ENCODE assay signal across 8 cellular contexts in genomic region chr19:38336638-38337359, GRCh38. TPM values are rescaled to one million over a fixed set of nuclear protein-coding genes. Genes with fewer than 3 reads are reported as not detected.
DNase-seq lines count a peak whose midpoint lies in the region; ATAC-seq and TF ChIP-seq lines count a peak whose summit lies in the region.

No MANE protein-coding gene starts in this region.

- no peaks in the 10 kb centered on the region for H3K79me2 ChIP-seq in SU-DHL-6 (ENCODE audit: insufficient read depth, low read length)
- peaks cover 2% of the 10 kb centered on the region for H3K79me2 ChIP-seq in trophoblast cell (ENCODE audit: control insufficient read depth, insufficient read depth, low read length, poor library complexity)

- H3K9ac ChIP-seq in SU-DHL-6 (ENCODE audit: low read length) (peak overlapping the region; percentile 68), trophoblast cell (ENCODE audit: low read length) (no peak overlapping the region)

- H3K79me1 ChIP-seq in trophoblast cell (ENCODE audit: low read length): peaks cover 15% of the 10 kb centered on the region

- no peaks in the 10 kb centered on the region for H3K9me2 ChIP-seq in SU-DHL-6 (replicated peaks; ENCODE audit: insufficient read depth, low read length)

- H2BK12ac ChIP-seq in trophoblast cell (ENCODE audit: low read length): peak overlapping the region; percentile 2

- no peaks in the 10 kb centered on the region for H3K27me3 ChIP-seq in SU-DHL-6 (ENCODE audit: low read length)
- H3K27me3 ChIP-seq in cardiac muscle cell: no peaks in the 10 kb centered on the region
- no peaks in the 10 kb centered on the region for H3K27me3 ChIP-seq in trophoblast cell (ENCODE audit: insufficient read depth, low read length)
- no peaks in the 10 kb centered on the region for H3K27me3 ChIP-seq in tibial nerve

- H3F3A ChIP-seq in SU-DHL-6 (ENCODE audit: insufficient read depth): peaks cover 3% of the 10 kb centered on the region; the same call in 1 of the 2 replicates

- peak; percentile 52 for ATAC-seq in HG02759 (IDR thresholded peaks at IDR 0.05; ENCODE audit: unreplicated experiment)

- H2AFZ ChIP-seq in SU-DHL-6 (ENCODE audit: low read depth, low read length, severe bottlenecking): peak overlapping the region; percentile 90
- H2AFZ ChIP-seq in trophoblast cell (ENCODE audit: insufficient read depth, low read length, poor library complexity): peak overlapping the region; percentile 56

- TF ChIP-seq POLR2A in GM10847 (IDR thresholded peaks at IDR 0.05; ENCODE audit: extremely low read depth, insufficient read length): peak; percentile 11
- no peak for TF ChIP-seq POLR2A in tibial nerve (IDR thresholded peaks at IDR 0.05)

- no peak overlapping the region for H3K23ac ChIP-seq in trophoblast cell (ENCODE audit: low read length)

- H3K36me3 ChIP-seq in SU-DHL-6 (ENCODE audit: low read length): no peaks in the 10 kb centered on the region
- no peaks in the 10 kb centered on the region for H3K36me3 ChIP-seq in cardiac muscle cell
- peaks cover 0 to 3% of the 10 kb centered on the region in 2 experiments for H3K36me3 ChIP-seq in trophoblast cell (ENCODE audit: control insufficient read depth in 1 of 2, insufficient read depth in 2 of 2, low read length in 2 of 2)
- peaks cover 0 to 19% (median 0%) of the 10 kb centered on the region in 3 donors for H3K36me3 ChIP-seq in tibial nerve

- H3K4me2 ChIP-seq in SU-DHL-6 (ENCODE audit: low read depth, low read length, poor library complexity, severe bottlenecking) (peak overlapping the region; percentile 89), trophoblast cell (ENCODE audit: low read length) (peak overlapping the region; percentile 70)

- DNase-seq in NCI-H1417 treated with DMSO at 0.1 percent for 48 hours (lab: John Stamatoyannopoulos, UW): peak; percentile 66
- peak; percentile 87 for DNase-seq in activated naive CD8-positive, alpha-beta T cell treated with anti-CD3 and anti-CD28 coated beads, Interleukin-2, amount 50 U/mL, for 16 hours (ENCODE audit: low read depth, low spot score)
- DNase-seq in cardiac muscle cell (ENCODE audit: low read depth in 1 of 2, low spot score in 1 of 2): peak; percentile 90 to 99
- DNase-seq in trophoblast cell: peak; percentile 93 to 94
- DNase-seq in tibial nerve (ENCODE audit: low spot score in 2 of 2): peak; percentile 90 to 91

- TF ChIP-seq EP300 in tibial nerve (IDR thresholded peaks at IDR 0.05): no peak

- peak overlapping the region; percentile 45 for H4K91ac ChIP-seq in trophoblast cell (ENCODE audit: low read depth, low read length)

- H4K8ac ChIP-seq in trophoblast cell (ENCODE audit: low read depth, low read length): peak overlapping the region; percentile 59

- peak overlapping the region; percentile 31 for H2AK5ac ChIP-seq in trophoblast cell (ENCODE audit: low read length)

- H4K20me1 ChIP-seq in SU-DHL-6 (ENCODE audit: low read depth, low read length): no peaks in the 10 kb centered on the region

- no CpG with 5 or more reads among the region's 41 CpGs for WGBS in trophoblast cell (ENCODE audit: extremely low coverage, insufficient coverage, insufficient read length)
- WGBS in tibial nerve, 2 donors: 7 to 8% methylated on average over 41 of the region's 41 CpGs

- peak overlapping the region; percentile 68 for H3K14ac ChIP-seq in trophoblast cell (ENCODE audit: low read length)

- peak overlapping the region; percentile 34 for H3K4ac ChIP-seq in trophoblast cell (ENCODE audit: low read depth, low read length)

- H3K9me3 ChIP-seq in SU-DHL-6 (ENCODE audit: insufficient read depth, low read length) (no peaks in the 10 kb centered on the region), cardiac muscle cell (ENCODE audit: low read depth) (no peaks in the 10 kb centered on the region), trophoblast cell (ENCODE audit: insufficient read depth, low read depth, low read length) (peaks cover 10% of the 10 kb centered on the region), tibial nerve (no peaks in the 10 kb centered on the region)

- H3K4me3 ChIP-seq in SU-DHL-6 (ENCODE audit: insufficient read depth, low read length, poor library complexity, severe bottlenecking) (peak overlapping the region; percentile 82), cardiac muscle cell (peak overlapping the region; percentile 62), trophoblast cell (ENCODE audit: low read depth, low read length) (peak overlapping the region; percentile 69), tibial nerve (peak overlapping the region; percentile 64 to 87 (median 82))

- peak overlapping the region; percentile 86 for H3K27ac ChIP-seq in SU-DHL-6 (ENCODE audit: low read depth, low read length)
- peak overlapping the region; percentile 67 for H3K27ac ChIP-seq in cardiac muscle cell
- peak overlapping the region; percentile 55 for H3K27ac ChIP-seq in trophoblast cell (ENCODE audit: low read depth, low read length)
- H3K27ac ChIP-seq in tibial nerve: peak overlapping the region; percentile 86 to 99 (median 96)

- H3K18ac ChIP-seq in trophoblast cell (ENCODE audit: low read length): peak overlapping the region; percentile 58

- H2BK120ac ChIP-seq in trophoblast cell (ENCODE audit: insufficient read depth, low read length, poor library complexity): no peak overlapping the region

- H2BK5ac ChIP-seq in trophoblast cell (ENCODE audit: low read depth, low read length, poor library complexity): peak overlapping the region; percentile 45

- TF ChIP-seq CTCF in SU-DHL-6 (IDR thresholded peaks at IDR 0.05; ENCODE audit: insufficient read depth, low read length, poor library complexity, severe bottlenecking) (no peak), cardiac muscle cell (IDR thresholded peaks at IDR 0.05; ENCODE audit: low read depth, low read length) (no peak), tibial nerve (IDR thresholded peaks at IDR 0.05) (peak in 1 of 5 experiments; percentile 6)

- H4K12ac ChIP-seq in trophoblast cell (ENCODE audit: low read depth, low read length): no peak overlapping the region

- H3K4me1 ChIP-seq in cardiac muscle cell (ENCODE audit: low read depth) (no peaks in the 10 kb centered on the region), trophoblast cell (ENCODE audit: control insufficient read depth in 1 of 2, insufficient read depth in 2 of 2, low read length in 2 of 2) (peaks cover 3 to 11% of the 10 kb centered on the region in 2 experiments), tibial nerve (peaks cover 0 to 16% (median 2%) of the 10 kb centered on the region in 4 donors)

RNA-seq across cellular contexts. Expression of gene CATSPERG, which starts 1.2 kb away (rescaled TPM):
- total RNA-seq in cardiac muscle cell (2.7 and 11.6 TPM in 2 replicates), tibial nerve (10 to 100 TPM in 1 of 4 donors, 1 to 10 TPM in 3; 3.3 to 10.2 (median 6.2) TPM)
- polyA plus RNA-seq in cardiac muscle cell: 4.2 and 4.6 TPM in 2 replicates
- polyA plus RNA-seq in trophoblast cell (2013): 1.2 and 1.3 TPM in 2 replicates

RNA-seq across cellular contexts. Expression of gene KCNK6, which starts 17.2 kb away (rescaled TPM):
- total RNA-seq in cardiac muscle cell: 1.5 and 1.8 TPM in 2 replicates
- polyA plus RNA-seq in cardiac muscle cell: 1.5 and 2.4 TPM in 2 replicates
- polyA plus RNA-seq in trophoblast cell (2013): 8.6 and 9.0 TPM in 2 replicates
- 1 to 10 TPM; 2.6 to 5.4 (median 3.3) TPM for total RNA-seq in tibial nerve

RNA-seq across cellular contexts. Expression of gene YIF1B, which starts 21.1 kb away (rescaled TPM):
- total RNA-seq in cardiac muscle cell (61.5 and 90.2 TPM in 2 replicates), tibial nerve (10 to 100 TPM; 30.8 to 57.3 (median 46.0) TPM)
- polyA plus RNA-seq in cardiac muscle cell: 129 and 140 TPM in 2 replicates
- 60.0 and 60.1 TPM in 2 replicates for polyA plus RNA-seq in trophoblast cell (2013)

RNA-seq across cellular contexts. Expression of gene C19orf33, which starts 32.7 kb away (rescaled TPM):
- total RNA-seq in cardiac muscle cell (0.49 and 0.77 TPM in 2 replicates), tibial nerve (100 to 1,000 TPM in 3 of 4 donors, 10 to 100 TPM in 1; 76.8 to 627 (median 335) TPM)
- 0.87 and 2.7 TPM in 2 replicates for polyA plus RNA-seq in cardiac muscle cell
- 3.7 and 4.0 TPM in 2 replicates for polyA plus RNA-seq in trophoblast cell (2013)

RNA-seq across cellular contexts. Expression of gene PSMD8, which starts 37.6 kb away (rescaled TPM):
- 233 and 312 TPM in 2 replicates for total RNA-seq in cardiac muscle cell
- 303 and 306 TPM in 2 replicates for polyA plus RNA-seq in cardiac muscle cell
- 201 and 203 TPM in 2 replicates for polyA plus RNA-seq in trophoblast cell (2013)
- 100 to 1,000 TPM; 124 to 192 (median 174) TPM for total RNA-seq in tibial nerve

Comparison
In these comparisons a context has a peak if more than half of its experiments do, and no peak if none do; other contexts are left out.
1. Peak in every context shown above with its lines: DNase-seq, ATAC-seq, H3K4me3 ChIP-seq and H3K27ac ChIP-seq.